Comparison of ENCODE assay signal across 23 cellular contexts in genomic region chr2:71927757-71928715, GRCh38.
DNase-seq lines count a peak whose midpoint lies in the region; TF ChIP-seq lines count a peak whose summit lies in the region.
"Had no signal": no experiment of that assay in that cellular context is flagged by ENCODE, and none has a peak within 500 bp of the region (broad histone marks: within the 10 kb centered on the region; RNA-seq: fewer than 3 reads in every experiment).

No MANE protein-coding gene starts in this region.

- no peak overlapping the region for H3K27ac Mint-ChIP-seq in H9
- H3K27ac Mint-ChIP-seq: activated naive CD4-positive, alpha-beta T cell treated with anti-CD3 and anti-CD28 coated beads, Interleukin-2, amount 10 ng/mL, durations not matched to agents 7 days and 5 days; CD4-positive, CD25-positive, alpha-beta regulatory T cell; natural killer cell treated with Interleukin-12 subunit alpha and Interleukin-12 subunit beta and Interleukin-15 and Interleukin-18, amount 100 ng/mL, for 72 hours had no signal

- H3K4me1 Mint-ChIP-seq in H9 = no peaks in the 10 kb centered on the region
- H3K4me1 Mint-ChIP-seq: activated naive CD4-positive, alpha-beta T cell treated with anti-CD3 and anti-CD28 coated beads, Interleukin-2, amount 10 ng/mL, durations not matched to agents 7 days and 5 days had no signal

- H3K36me3 Mint-ChIP-seq in H9 (ENCODE audit: insufficient read depth in 1 of 3, low read depth in 3 of 3) = no peaks in the 10 kb centered on the region
- H3K36me3 Mint-ChIP-seq: activated naive CD4-positive, alpha-beta T cell treated with anti-CD3 and anti-CD28 coated beads, Interleukin-2, amount 10 ng/mL, durations not matched to agents 7 days and 5 days; CD4-positive, CD25-positive, alpha-beta regulatory T cell; natural killer cell treated with Interleukin-12 subunit alpha and Interleukin-12 subunit beta and Interleukin-15 and Interleukin-18, amount 100 ng/mL, for 72 hours had no signal

- H3K18ac ChIP-seq in H9 (ENCODE audit: insufficient read length, low read depth, low read length) = no peak overlapping the region

- no peak overlapping the region for H4K5ac ChIP-seq in H9 (ENCODE audit: insufficient read length, low read depth, low read length)

- H2AFZ ChIP-seq in H9 (ENCODE audit: low read length) (no peak overlapping the region), osteoblast (ENCODE audit: low read length) (no peak overlapping the region)

- H3K14ac ChIP-seq in H9 (ENCODE audit: insufficient read depth, low read length) = no peak overlapping the region

- peak; percentile 0 for DNase-seq in ELF-1 (ENCODE audit: low read depth, low spot score)
- peak; percentile 7 for DNase-seq in H9
- DNase-seq in coronary artery (ENCODE audit: low spot score) = peak; percentile 54
- peak; percentile 47 for DNase-seq in osteoblast (ENCODE audit: insufficient read length, low spot score, missing footprints)
- DNase-seq in dermis blood vessel endothelial cell = no peak
- DNase-seq in NOMO-1 treated with dmso at 0.1 percent for 144 hours (lab: John Stamatoyannopoulos, UW; ENCODE audit: unreplicated experiment) = no peak
- no peak for DNase-seq in SK-N-DZ (ENCODE audit: low spot score)
- DNase-seq: activated CD4-positive, alpha-beta T cell treated with anti-CD3 and anti-CD28 coated beads, Interleukin-2, amount 50 U/mL, for 4 hours; activated naive CD4-positive, alpha-beta T cell treated with anti-CD3 and anti-CD28 coated beads, Interleukin-2, amount 10 ng/mL, durations not matched to agents 7 days and 5 days; activated T-cell treated with anti-CD3 and anti-CD28 coated beads, Interleukin-2, amount 50 U/mL, for 48 hours; CD4-positive, CD25-positive, alpha-beta regulatory T cell; cortex of kidney; DMS153; heart right ventricle; left ventricle myocardium inferior; midbrain; NCI-H146; NCI-H524 treated with DMSO at 0.1 percent for 48 hours; uterus had no signal

- no peak for TF ChIP-seq CTCF in H9 (conservative IDR thresholded peaks at IDR 0.05)
- TF ChIP-seq CTCF in coronary artery (IDR thresholded peaks at IDR 0.05) = no peak
- TF ChIP-seq CTCF in osteoblast (IDR thresholded peaks at IDR 0.05; ENCODE audit: extremely low read depth, low read depth, low read length) = no peak

- H3K79me1 ChIP-seq in H9 (ENCODE audit: insufficient read depth, low read depth, low read length, poor library complexity, severe bottlenecking) = no peaks in the 10 kb centered on the region

- H2AK5ac ChIP-seq in H9 (ENCODE audit: insufficient read length, low read length) = no peak overlapping the region

- H4K8ac ChIP-seq in H9 (replicated peaks; ENCODE audit: insufficient read length, low read depth, low read length) = no peak overlapping the region

- H3K4me3 Mint-ChIP-seq in H9 = no peak overlapping the region
- H3K4me3 Mint-ChIP-seq: activated naive CD4-positive, alpha-beta T cell treated with anti-CD3 and anti-CD28 coated beads, Interleukin-2, amount 10 ng/mL, durations not matched to agents 7 days and 5 days; CD4-positive, CD25-positive, alpha-beta regulatory T cell; natural killer cell treated with Interleukin-12 subunit alpha and Interleukin-12 subunit beta and Interleukin-15 and Interleukin-18, amount 100 ng/mL, for 72 hours had no signal

- no peak overlapping the region for H2BK12ac ChIP-seq in H9 (ENCODE audit: insufficient read length, low read depth, low read length)

- H3K79me2 ChIP-seq in H9 (ENCODE audit: insufficient read depth, low read length) = no peaks in the 10 kb centered on the region
- H3K79me2 ChIP-seq in osteoblast (ENCODE audit: insufficient read depth, low read length) = no peaks in the 10 kb centered on the region

- no peak overlapping the region for H3K56ac ChIP-seq in H9 (ENCODE audit: insufficient read length, low read depth, low read length)

- H3K4me3 ChIP-seq in coronary artery (no peak overlapping the region), osteoblast (ENCODE audit: insufficient read depth, low read length) (no peak overlapping the region)
- H3K4me3 ChIP-seq: heart right ventricle, left ventricle myocardium inferior, pancreas, SK-N-MC, uterus had no signal

- peaks cover 7% of the 10 kb centered on the region for H3K27me3 Mint-ChIP-seq in H9 (ENCODE audit: low read depth)
- H3K27me3 Mint-ChIP-seq: activated naive CD4-positive, alpha-beta T cell treated with anti-CD3 and anti-CD28 coated beads, Interleukin-2, amount 10 ng/mL, durations not matched to agents 7 days and 5 days; CD4-positive, CD25-positive, alpha-beta regulatory T cell had no signal

- H3K4me2 ChIP-seq in H9 (ENCODE audit: insufficient read depth, insufficient read length, low read length) = no peak overlapping the region
- no peak overlapping the region for H3K4me2 ChIP-seq in osteoblast (ENCODE audit: insufficient read depth, low read length)

- H3K36me3 ChIP-seq in osteoblast (ENCODE audit: insufficient read depth, low read length) = no peaks in the 10 kb centered on the region
- H3K36me3 ChIP-seq: heart right ventricle, left ventricle myocardium inferior, pancreas, uterus had no signal

- H2BK15ac ChIP-seq in H9 (ENCODE audit: low read depth, low read length) = no peak overlapping the region

- no peak overlapping the region for H3K27ac ChIP-seq in H9 (ENCODE audit: insufficient read length, low read depth, low read length)
- no peak overlapping the region for H3K27ac ChIP-seq in coronary artery
- H3K27ac ChIP-seq in osteoblast (ENCODE audit: low read depth, low read length) = no peak overlapping the region
- H3K27ac ChIP-seq: heart right ventricle, HL-60, left ventricle myocardium inferior, pancreas, SK-N-MC, uterus had no signal

- H3K23me2 ChIP-seq in H9 (ENCODE audit: insufficient read length, low read depth, low read length, poor library complexity, severe bottlenecking) = no peaks in the 10 kb centered on the region

- H3K9me3 Mint-ChIP-seq in H9 = no peaks in the 10 kb centered on the region; a peak in 1 of 5 replicates
- H3K9me3 Mint-ChIP-seq: activated naive CD4-positive, alpha-beta T cell treated with anti-CD3 and anti-CD28 coated beads, Interleukin-2, amount 10 ng/mL, durations not matched to agents 7 days and 5 days; natural killer cell treated with Interleukin-12 subunit alpha and Interleukin-12 subunit beta and Interleukin-15 and Interleukin-18, amount 100 ng/mL, for 72 hours had no signal

- H3T11ph ChIP-seq in H9 (ENCODE audit: low read length) = no peak overlapping the region

- H4K20me1 ChIP-seq in H9 (ENCODE audit: control insufficient read depth, insufficient read depth, insufficient read length) = no peaks in the 10 kb centered on the region
- H4K20me1 ChIP-seq in osteoblast (ENCODE audit: insufficient read depth, low read length) = no peaks in the 10 kb centered on the region

- H3K27me3 ChIP-seq in H9 (ENCODE audit: insufficient read depth, low read length) (no peaks in the 10 kb centered on the region), osteoblast (ENCODE audit: insufficient read depth, low read length) (no peaks in the 10 kb centered on the region)
- H3K27me3 ChIP-seq: heart right ventricle, pancreas, uterus had no signal

- H2BK20ac ChIP-seq in H9 (ENCODE audit: low read depth, low read length, poor library complexity, severe bottlenecking) = no peak overlapping the region

- H4K91ac ChIP-seq in H9 (ENCODE audit: insufficient read length, low read depth, low read length) = no peak overlapping the region

- H3K4me1 ChIP-seq in H9 (ENCODE audit: insufficient read depth, low read length) = no peaks in the 10 kb centered on the region
- H3K4me1 ChIP-seq in osteoblast (ENCODE audit: insufficient read depth, low read length) = no peaks in the 10 kb centered on the region
- H3K4me1 ChIP-seq: left ventricle myocardium inferior, pancreas had no signal

- no peak overlapping the region for H3K4ac ChIP-seq in H9 (ENCODE audit: low read depth, low read length)

- H2BK120ac ChIP-seq in H9 (ENCODE audit: low read depth, low read length, poor library complexity, severe bottlenecking) = no peak overlapping the region

- no CpG with 5 or more reads among the region's 10 CpGs for WGBS in H9 (ENCODE audit: extremely low coverage, insufficient read length, low lambda C conversion rate)

- H2BK5ac ChIP-seq in H9 (ENCODE audit: insufficient read length, low read length) = no peak overlapping the region

- H3K9ac ChIP-seq in H9 (ENCODE audit: extremely low read depth, insufficient read length, low read length) = no peak overlapping the region

- no peaks in the 10 kb centered on the region for H3K9me3 ChIP-seq in H9 (ENCODE audit: control insufficient read depth, low read depth, low read length)
- H3K9me3 ChIP-seq in osteoblast (ENCODE audit: low read depth, low read length) = no peaks in the 10 kb centered on the region
- H3K9me3 ChIP-seq: heart right ventricle, left ventricle myocardium inferior, pancreas, uterus had no signal

- H3K23ac ChIP-seq in H9 (ENCODE audit: insufficient read length, low read depth, low read length) = no peak overlapping the region

Comparison
In these comparisons a context has a peak if more than half of its experiments do, and no peak if none do; other contexts are left out.
1. DNase-seq: peak in ELF-1 (single experiment), H9 (single experiment), coronary artery (single experiment) and osteoblast (single experiment); none in dermis blood vessel endothelial cell (single experiment), NOMO-1 treated with dmso at 0.1 percent for 144 hours (single experiment) and SK-N-DZ (single experiment).